Comparison of ENCODE assay signal across 10 cellular contexts in the genomic region with DNA sequence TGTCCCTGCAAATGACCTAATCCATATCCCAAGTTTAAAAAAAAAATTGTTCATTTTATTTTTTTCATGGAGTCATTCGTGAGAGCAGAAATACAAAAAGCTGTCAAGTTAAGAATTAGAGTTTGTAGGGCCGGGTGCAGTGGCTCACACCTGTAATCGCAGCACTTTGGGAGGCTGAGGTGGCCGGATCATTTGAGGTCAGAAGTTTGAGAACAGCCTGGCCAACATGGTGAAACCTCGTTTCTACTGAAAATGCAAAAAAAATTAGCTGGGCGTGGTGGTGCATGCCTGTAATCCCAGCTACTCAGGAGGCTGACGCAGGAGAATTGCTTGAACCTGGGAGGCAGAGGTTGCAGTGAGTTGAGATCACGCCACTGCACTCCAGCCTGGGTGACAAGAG. TPM values are rescaled to one million over a fixed set of nuclear protein-coding genes. Genes with fewer than 3 reads are reported as not detected.
DNase-seq lines count a peak whose midpoint lies in the region; TF ChIP-seq lines count a peak whose summit lies in the region.
"Not testable (repeated sequence)": the region's sequence is repeated elsewhere in the genome, so short reads cannot be mapped to it uniquely, and the experiment has no call there.
"Had no signal": no experiment of that assay in that cellular context is flagged by ENCODE, and none has a peak within 500 bp of the region (broad histone marks: within the 10 kb centered on the region; RNA-seq: fewer than 3 reads in every experiment).

No MANE protein-coding gene starts in this region.

- DNase-seq in RPMI8226: peak; percentile 59
- not testable (repeated sequence) for DNase-seq in glutamatergic neuron
- peak; percentile 6 for DNase-seq in spleen

- WGBS in spleen, 5 donors: 79 to 86% (median 82%) methylated on average over 8 of the region's 8 CpGs

- H3K27ac Mint-ChIP-seq in glutamatergic neuron (ENCODE audit: unreplicated experiment): not testable (repeated sequence)
- H3K27ac Mint-ChIP-seq in nephron: peak overlapping the region in 1 of 3 experiments; percentile 34

- peaks cover 10% of the 10 kb centered on the region for H3K27me3 Mint-ChIP-seq in glutamatergic neuron (ENCODE audit: unreplicated experiment)
- not testable (repeated sequence) for H3K27me3 Mint-ChIP-seq in nephron (ENCODE audit: low read depth)

- H3K27me3 ChIP-seq in BLaER1 treated with 17β-estradiol and CSF1 and Interleukin-3, amounts not matched to agents 10 nM and 100 nM; HUES48 (ENCODE audit: control insufficient read depth, insufficient read depth, low read length); spleen (replicated peaks in 1 of 7): not testable (repeated sequence)

- peak overlapping the region; percentile 28 for H3K4me3 Mint-ChIP-seq in glutamatergic neuron (ENCODE audit: unreplicated experiment)
- peak overlapping the region in 2 of 3 experiments; percentile 0 to 42 for H3K4me3 Mint-ChIP-seq in nephron

- H3K36me3 Mint-ChIP-seq in glutamatergic neuron (ENCODE audit: unreplicated experiment); nephron (ENCODE audit: low read depth): not testable (repeated sequence)

- not testable (repeated sequence) for H3K4me1 Mint-ChIP-seq in glutamatergic neuron (ENCODE audit: low read depth, unreplicated experiment)
- H3K4me1 Mint-ChIP-seq in nephron: peaks cover 15% of the 10 kb centered on the region

- H3K9ac ChIP-seq in BLaER1 treated with 17β-estradiol and CSF1 and Interleukin-3, amounts not matched to agents 10 nM and 100 nM: peak overlapping the region in 2 of 11 experiments; percentile 0 to 11; a peak in 3 of 22 replicates
- H3K9ac ChIP-seq in HUES48 (ENCODE audit: low read depth, low read length): not testable (repeated sequence)

- peak overlapping the region in 10 of 11 experiments; percentile 18 to 78 (median 54); a peak in 17 of 22 replicates for H3K4me2 ChIP-seq in BLaER1 treated with 17β-estradiol and CSF1 and Interleukin-3, amounts not matched to agents 10 nM and 100 nM

- H4K20me1 ChIP-seq in BLaER1 treated with 17β-estradiol and CSF1 and Interleukin-3, amounts not matched to agents 10 nM and 100 nM: not testable (repeated sequence)

- H3K9me3 Mint-ChIP-seq in glutamatergic neuron (ENCODE audit: unreplicated experiment); nephron: not testable (repeated sequence)

- intact Hi-C loops in spleen (cut with DNase I; ENCODE audit: low total_unique reads): not testable (repeated sequence)

- peaks cover 13 to 85% (median 65%) of the 10 kb centered on the region in 10 experiments for H3K4me1 ChIP-seq in BLaER1 treated with 17β-estradiol and CSF1 and Interleukin-3, amounts not matched to agents 10 nM and 100 nM
- not testable (repeated sequence) for H3K4me1 ChIP-seq in HUES48 (ENCODE audit: control insufficient read depth, insufficient read depth, low read length)
- peaks cover 7 to 23% (median 10%) of the 10 kb centered on the region in 6 donors for H3K4me1 ChIP-seq in spleen

- TF ChIP-seq CTCF in glutamatergic neuron (IDR thresholded peaks at IDR 0.05; ENCODE audit: partially characterized antibody, unreplicated experiment); nephron (IDR thresholded peaks at IDR 0.05; ENCODE audit: unreplicated experiment in 3 of 3); spleen (IDR thresholded peaks at IDR 0.05 in 8 of 11, conservative IDR thresholded peaks at IDR 0.05 in 3 of 11): not testable (repeated sequence)

- H3K27ac ChIP-seq in BLaER1 treated with 17β-estradiol and CSF1 and Interleukin-3, amounts not matched to agents 10 nM and 100 nM: peak overlapping the region in 6 of 11 experiments; percentile 29 to 60 (median 44); a peak in 8 of 22 replicates
- H3K27ac ChIP-seq in HUES48 (ENCODE audit: low read depth, low read length): peak overlapping the region; percentile 63
- H3K27ac ChIP-seq in spleen: not testable (repeated sequence)

- not testable (repeated sequence) for H3K4me3 ChIP-seq in BLaER1 treated with 17β-estradiol and CSF1 and Interleukin-3, amounts not matched to agents 10 nM and 100 nM; HUES48 (ENCODE audit: low read depth, low read length); spleen

- not testable (repeated sequence) for H3K9me3 ChIP-seq in BLaER1 treated with 17β-estradiol and CSF1 and Interleukin-3, amounts not matched to agents 10 nM and 100 nM (replicated peaks in 1 of 11); HUES48 (ENCODE audit: control insufficient read depth, insufficient read depth, low read length); spleen

- not testable (repeated sequence) for H3K36me3 ChIP-seq in BLaER1 treated with 17β-estradiol and CSF1 and Interleukin-3, amounts not matched to agents 10 nM and 100 nM; HUES48 (ENCODE audit: control insufficient read depth, insufficient read depth, low read length); spleen

- not testable (repeated sequence) for TF ChIP-seq POLR2A in spleen (IDR thresholded peaks at IDR 0.05)

RNA-seq across cellular contexts. Expression of a gene that starts 4.8 kb away (rescaled TPM):
- total RNA-seq in glutamatergic neuron (ENCODE audit: unreplicated experiment): 16.2 TPM
- 1 to 10 TPM; 1.3 to 4.6 (median 4.2) TPM for total RNA-seq in spleen
- 1 to 10 TPM; 1.5 to 4.3 (median 2.4) TPM for polyA plus RNA-seq in spleen
- polyA plus RNA-seq: CD14-positive monocyte; CD4-positive, alpha-beta memory T cell had no signal

RNA-seq across cellular contexts. Expression of a gene that starts 9.2 kb away (rescaled TPM):
- total RNA-seq in glutamatergic neuron (ENCODE audit: unreplicated experiment) (113 TPM), spleen (10 to 100 TPM; 38.6 to 60.7 (median 49.0) TPM)
- 10 to 100 TPM; 36.5 to 66.1 (median 57.7) TPM for polyA plus RNA-seq in spleen

RNA-seq across cellular contexts. Expression of a gene that starts 20.8 kb away (rescaled TPM):
- total RNA-seq in glutamatergic neuron (ENCODE audit: unreplicated experiment): not detected
- total RNA-seq in spleen: 100 to 1,000 TPM in 2 of 7 donors, 10 to 100 TPM in 5; 62.5 to 173 (median 83.2) TPM
- 10 to 100 TPM; 17.2 to 28.4 (median 25.4) TPM for polyA plus RNA-seq in spleen
- polyA plus RNA-seq: CD4-positive, alpha-beta memory T cell had no signal

RNA-seq across cellular contexts. Expression of a gene that starts 27.9 kb away (rescaled TPM):
- total RNA-seq in glutamatergic neuron (ENCODE audit: unreplicated experiment): not detected
- total RNA-seq in spleen: 1 to 10 TPM; 1.0 to 5.9 (median 3.3) TPM
- polyA plus RNA-seq in spleen: under 1 TPM; 0.20 to 0.83 (median 0.26) TPM
- total RNA-seq: CD4-positive, alpha-beta memory T cell had no signal

RNA-seq across cellular contexts. Expression of a gene that starts 39.2 kb away (rescaled TPM):
- total RNA-seq in glutamatergic neuron (ENCODE audit: unreplicated experiment): not detected
- total RNA-seq in spleen: 10 to 100 TPM in 6 of 7 donors, 1 to 10 TPM in 1; 5.4 to 35.8 (median 20.1) TPM
- 10 to 100 TPM; 24.1 to 31.2 (median 24.3) TPM for polyA plus RNA-seq in spleen
- total RNA-seq: G401, H1 had no signal
- polyA plus RNA-seq: CD4-positive, alpha-beta memory T cell had no signal

Comparison
In these comparisons a context has a peak if more than half of its experiments do, and no peak if none do; other contexts are left out.
1. RNA of a gene that starts 20.8 kb away (total RNA-seq): 62.5 to 173 TPM in spleen; not detected in glutamatergic neuron (single experiment); every median in the first group is over 10 times any median in the second.